ENCODE assay signal across 33 cellular contexts in genomic region chr13:99582511-99582910, GRCh38.
"Had no signal": no experiment of that assay in that cellular context is flagged by ENCODE, and none has a peak within 500 bp of the region (broad histone marks: within the 10 kb centered on the region; RNA-seq: fewer than 3 reads in every experiment).

No MANE protein-coding gene starts in this region.

- DNase-seq: activated B cell treated with CpG ODN at 0.5 μM for 24 hours; activated CD4-positive, alpha-beta memory T cell treated with anti-CD3 and anti-CD28 coated beads, Interleukin-2, amount 10 ng/mL, durations not matched to agents 7 days and 5 days; activated CD4-positive, alpha-beta T cell treated with anti-CD3 and anti-CD28 coated beads for 4 hours; activated CD4-positive, alpha-beta T cell treated with anti-CD3 and anti-CD28 coated beads, Interleukin-2, amount 10 ng/mL, durations not matched to agents 24 days and 14 days; activated CD4-positive, alpha-beta T cell treated with anti-CD3 and anti-CD28 coated beads, Interleukin-2, amount 50 U/mL, for 48 hours; activated CD4-positive, CD25-positive, alpha-beta regulatory T cell treated with anti-CD3 and anti-CD28 coated beads, Interleukin-2, amount 50 U/mL, for 72 hours; activated CD8-positive, alpha-beta memory T cell treated with anti-CD3 and anti-CD28 coated beads for 24 hours; activated CD8-positive, alpha-beta memory T cell treated with anti-CD3 and anti-CD28 coated beads, Interleukin-2, amount 10 ng/mL, durations not matched to agents 7 days and 5 days; activated CD8-positive, alpha-beta memory T cell treated with anti-CD3 and anti-CD28 coated beads, Interleukin-2, amount 50 U/mL, for 48 hours; activated CD8-positive, alpha-beta T cell treated with anti-CD3 and anti-CD28 coated beads, Interleukin-2, amount 10 ng/mL, durations not matched to agents 7 days and 5 days; activated effector memory CD4-positive, alpha-beta T cell treated with Interleukin-2 at 50 U/mL for 16 hours; activated gamma-delta T cell; activated naive CD4-positive, alpha-beta T cell treated with anti-CD3 and anti-CD28 coated beads, Interleukin-2, amount 10 ng/mL, durations not matched to agents 7 days and 5 days; activated naive CD4-positive, alpha-beta T cell treated with Interleukin-2 at 50 U/mL for 16 hours; activated naive CD8-positive, alpha-beta T cell treated with anti-CD3 and anti-CD28 coated beads, Interleukin-2, amount 10 ng/mL, durations not matched to agents 7 days and 5 days; activated naive CD8-positive, alpha-beta T cell treated with anti-CD3 and anti-CD28 coated beads, Interleukin-2, amount 50 U/mL, for 24 hours; activated T-cell treated with anti-CD3 and anti-CD28 coated beads, Interleukin-2, amount 50 U/mL, for 24 hours; activated T-cell treated with anti-CD3 and anti-CD28 coated beads, Interleukin-2, amount 50 U/mL, for 48 hours; amygdala; anterior cingulate cortex; central memory CD4-positive, alpha-beta T cell; T-helper 1 cell; T-helper 2 cell; T-helper 9 cell had no signal

- H3K4me1 Mint-ChIP-seq: activated B cell treated with CpG ODN at 0.5 μM for 24 hours; activated naive CD8-positive, alpha-beta T cell treated with anti-CD3 and anti-CD28 coated beads, Interleukin-2, amount 50 U/mL, for 24 hours had no signal

- H3K27ac ChIP-seq: ascending aorta, VCaP had no signal

- H3K27me3 Mint-ChIP-seq: activated B cell treated with CpG ODN at 0.5 μM for 24 hours; activated CD8-positive, alpha-beta memory T cell treated with anti-CD3 and anti-CD28 coated beads, Interleukin-2, amount 10 ng/mL, durations not matched to agents 7 days and 5 days; activated naive CD4-positive, alpha-beta T cell treated with anti-CD3 and anti-CD28 coated beads, Interleukin-2, amount 50 U/mL, for 24 hours; activated naive CD8-positive, alpha-beta T cell; activated naive CD8-positive, alpha-beta T cell treated with anti-CD3 and anti-CD28 coated beads, Interleukin-2, amount 50 U/mL, for 24 hours; activated T-cell treated with anti-CD3 and anti-CD28 coated beads, Interleukin-2, amount 50 U/mL, for 24 hours had no signal

- ATAC-seq: activated CD8-positive, alpha-beta memory T cell treated with anti-CD3 and anti-CD28 coated beads, Interleukin-2, amount 10 ng/mL, durations not matched to agents 7 days and 5 days; activated CD8-positive, alpha-beta T cell treated with anti-CD3 and anti-CD28 coated beads, Interleukin-2, amount 10 ng/mL, durations not matched to agents 7 days and 5 days; activated naive CD8-positive, alpha-beta T cell treated with anti-CD3 and anti-CD28 coated beads, Interleukin-2, amount 50 U/mL, for 24 hours had no signal

- H3K36me3 ChIP-seq: ascending aorta had no signal

- FAIRE-seq: TTC549 had no signal

- H3K9me3 ChIP-seq: ascending aorta had no signal

- H3K36me3 Mint-ChIP-seq: activated CD8-positive, alpha-beta memory T cell treated with anti-CD3 and anti-CD28 coated beads, Interleukin-2, amount 10 ng/mL, durations not matched to agents 7 days and 5 days; activated naive CD4-positive, alpha-beta T cell treated with anti-CD3 and anti-CD28 coated beads, Interleukin-2, amount 10 ng/mL, durations not matched to agents 7 days and 5 days; activated naive CD4-positive, alpha-beta T cell treated with anti-CD3 and anti-CD28 coated beads, Interleukin-2, amount 50 U/mL, for 24 hours; activated naive CD8-positive, alpha-beta T cell; activated naive CD8-positive, alpha-beta T cell treated with anti-CD3 and anti-CD28 coated beads, Interleukin-2, amount 10 ng/mL, durations not matched to agents 7 days and 5 days; brain had no signal

- H3K4me3 Mint-ChIP-seq: activated B cell treated with CpG ODN at 0.5 μM for 24 hours; activated CD4-positive, alpha-beta memory T cell treated with anti-CD3 and anti-CD28 coated beads, Interleukin-2, amount 10 ng/mL, durations not matched to agents 7 days and 5 days; activated CD4-positive, alpha-beta T cell treated with anti-CD3 and anti-CD28 coated beads, Interleukin-2, amount 10 ng/mL, durations not matched to agents 24 days and 14 days; activated CD8-positive, alpha-beta memory T cell treated with anti-CD3 and anti-CD28 coated beads, Interleukin-2, amount 10 ng/mL, durations not matched to agents 7 days and 5 days; activated CD8-positive, alpha-beta T cell treated with anti-CD3 and anti-CD28 coated beads, Interleukin-2, amount 10 ng/mL, durations not matched to agents 7 days and 5 days; activated naive CD4-positive, alpha-beta T cell treated with anti-CD3 and anti-CD28 coated beads, Interleukin-2, amount 10 ng/mL, durations not matched to agents 7 days and 5 days; activated naive CD4-positive, alpha-beta T cell treated with anti-CD3 and anti-CD28 coated beads, Interleukin-2, amount 50 U/mL, for 24 hours; activated naive CD8-positive, alpha-beta T cell; activated naive CD8-positive, alpha-beta T cell treated with anti-CD3 and anti-CD28 coated beads, Interleukin-2, amount 10 ng/mL, durations not matched to agents 7 days and 5 days; activated naive CD8-positive, alpha-beta T cell treated with anti-CD3 and anti-CD28 coated beads, Interleukin-2, amount 50 U/mL, for 24 hours; activated T-cell treated with anti-CD3 and anti-CD28 coated beads, Interleukin-2, amount 50 U/mL, for 24 hours; brain; T-helper 1 cell treated with Interleukin-12 subunit alpha and Interleukin-12 subunit beta and Interleukin-4 antibody, amounts not matched to agents 30 μg/mL and 1 μg/mL, for 36 hours; T-helper 2 cell treated with Interferon-gamma antibody and Interleukin-4, amounts not matched to agents 5 μg/mL and 100 μg/mL, for 36 hours had no signal

- H3K27me3 ChIP-seq: ascending aorta had no signal

- H3K9me3 Mint-ChIP-seq: activated B cell treated with CpG ODN at 0.5 μM for 24 hours; activated CD4-positive, alpha-beta memory T cell treated with anti-CD3 and anti-CD28 coated beads, Interleukin-2, amount 10 ng/mL, durations not matched to agents 7 days and 5 days; activated CD4-positive, alpha-beta T cell treated with anti-CD3 and anti-CD28 coated beads, Interleukin-2, amount 10 ng/mL, durations not matched to agents 24 days and 14 days; activated naive CD4-positive, alpha-beta T cell treated with anti-CD3 and anti-CD28 coated beads, Interleukin-2, amount 10 ng/mL, durations not matched to agents 7 days and 5 days; activated naive CD4-positive, alpha-beta T cell treated with anti-CD3 and anti-CD28 coated beads, Interleukin-2, amount 50 U/mL, for 24 hours; activated naive CD8-positive, alpha-beta T cell treated with anti-CD3 and anti-CD28 coated beads, Interleukin-2, amount 10 ng/mL, durations not matched to agents 7 days and 5 days; activated naive CD8-positive, alpha-beta T cell treated with anti-CD3 and anti-CD28 coated beads, Interleukin-2, amount 50 U/mL, for 24 hours; activated T-cell treated with anti-CD3 and anti-CD28 coated beads, Interleukin-2, amount 50 U/mL, for 24 hours; activated T-helper 2 cell treated with anti-CD3 and anti-CD28 coated beads, Interferon-gamma antibody, Interleukin-2, Interleukin-4, amounts not matched to agents 10 μg/mL and 5 μg/mL and 100 μg/mL, durations not matched to agents 14 hours and 24 hours and 36 hours; T-helper 1 cell treated with Interleukin-12 subunit alpha and Interleukin-12 subunit beta and Interleukin-4 antibody, amounts not matched to agents 30 μg/mL and 1 μg/mL, for 36 hours; T-helper 2 cell treated with Interferon-gamma antibody and Interleukin-4, amounts not matched to agents 5 μg/mL and 100 μg/mL, for 36 hours had no signal

- H3K27ac Mint-ChIP-seq: activated B cell treated with CpG ODN at 0.5 μM for 24 hours; activated CD4-positive, alpha-beta memory T cell treated with anti-CD3 and anti-CD28 coated beads, Interleukin-2, amount 10 ng/mL, durations not matched to agents 7 days and 5 days; activated CD4-positive, alpha-beta T cell treated with anti-CD3 and anti-CD28 coated beads, Interleukin-2, amount 10 ng/mL, durations not matched to agents 24 days and 14 days; activated CD8-positive, alpha-beta memory T cell treated with anti-CD3 and anti-CD28 coated beads, Interleukin-2, amount 10 ng/mL, durations not matched to agents 7 days and 5 days; activated CD8-positive, alpha-beta T cell treated with anti-CD3 and anti-CD28 coated beads, Interleukin-2, amount 10 ng/mL, durations not matched to agents 7 days and 5 days; activated naive CD4-positive, alpha-beta T cell treated with anti-CD3 and anti-CD28 coated beads, Interleukin-2, amount 10 ng/mL, durations not matched to agents 7 days and 5 days; activated naive CD4-positive, alpha-beta T cell treated with anti-CD3 and anti-CD28 coated beads, Interleukin-2, amount 50 U/mL, for 24 hours; activated naive CD8-positive, alpha-beta T cell; activated naive CD8-positive, alpha-beta T cell treated with anti-CD3 and anti-CD28 coated beads, Interleukin-2, amount 10 ng/mL, durations not matched to agents 7 days and 5 days; activated naive CD8-positive, alpha-beta T cell treated with anti-CD3 and anti-CD28 coated beads, Interleukin-2, amount 50 U/mL, for 24 hours; activated T-cell treated with anti-CD3 and anti-CD28 coated beads, Interleukin-2, amount 50 U/mL, for 24 hours; activated T-helper 2 cell treated with anti-CD3 and anti-CD28 coated beads, Interferon-gamma antibody, Interleukin-2, Interleukin-4, amounts not matched to agents 10 μg/mL and 5 μg/mL and 100 μg/mL, durations not matched to agents 14 hours and 24 hours and 36 hours; brain; T-helper 1 cell treated with Interleukin-12 subunit alpha and Interleukin-12 subunit beta and Interleukin-4 antibody, amounts not matched to agents 30 μg/mL and 1 μg/mL, for 36 hours; T-helper 2 cell treated with Interferon-gamma antibody and Interleukin-4, amounts not matched to agents 5 μg/mL and 100 μg/mL, for 36 hours had no signal

- H3K4me3 ChIP-seq: ascending aorta had no signal
